ENCODE assay signal across 12 cellular contexts in the genomic region with DNA sequence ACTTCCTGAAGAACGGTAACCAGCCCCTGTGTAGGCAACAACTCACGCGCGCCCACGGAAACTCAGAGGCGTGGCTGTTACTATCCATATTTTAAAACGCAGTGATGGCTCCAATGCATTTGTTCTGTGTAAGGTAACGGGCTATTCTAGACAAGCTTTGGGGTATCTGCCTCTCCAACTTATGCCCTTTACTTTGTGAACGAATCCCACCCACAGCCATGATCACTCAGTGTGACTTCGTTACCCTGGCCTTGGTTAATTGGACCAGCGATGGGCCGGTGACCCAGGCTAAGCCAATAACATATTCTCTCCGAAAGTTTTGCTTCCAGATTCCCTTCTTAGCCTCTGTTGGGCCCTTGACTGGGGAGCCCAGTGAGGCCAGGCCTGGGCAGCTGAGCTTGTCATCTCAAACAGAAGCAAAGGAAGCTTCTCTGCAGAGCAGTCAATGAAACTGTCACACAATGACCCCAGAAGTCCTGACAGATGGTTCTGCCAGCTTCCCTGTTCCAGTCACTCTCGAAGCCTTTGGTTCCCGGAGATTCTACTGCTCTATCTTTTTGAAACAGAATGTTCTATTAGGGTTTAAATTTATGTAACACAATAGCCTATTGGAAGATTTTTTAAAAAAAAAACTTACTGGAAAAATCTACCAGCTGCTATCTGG. TPM values are rescaled to one million over a fixed set of nuclear protein-coding genes. Genes with fewer than 3 reads are reported as not detected.
DNase-seq lines count a peak whose midpoint lies in the region; ATAC-seq, FAIRE-seq and TF ChIP-seq lines count a peak whose summit lies in the region.
"Had no signal": no experiment of that assay in that cellular context is flagged by ENCODE, and none has a peak within 500 bp of the region (broad histone marks: within the 10 kb centered on the region; RNA-seq: fewer than 3 reads in every experiment).

No MANE protein-coding gene starts in this region.

- no peak overlapping the region for H3K4me3 ChIP-seq in OCI-LY1 (ENCODE audit: low read depth, low read length, poor library complexity, severe bottlenecking)
- no peak overlapping the region for H3K4me3 ChIP-seq in endodermal cell (ENCODE audit: low read length)
- no peak overlapping the region for H3K4me3 ChIP-seq in muscle layer of colon (ENCODE audit: low read depth in 1 of 2, low read length in 2 of 2)
- peak overlapping the region in 1 of 2 donors; percentile 47 for H3K4me3 ChIP-seq in tibial artery

- CTCF ChIA-PET in activated CD8-positive, alpha-beta memory T cell treated with anti-CD3 and anti-CD28 coated beads, Interleukin-2, amount 10 ng/mL, durations not matched to agents 7 days and 5 days (lab: Charles Lee) = no interaction called here

- H3K36me3 ChIP-seq in OCI-LY1 (ENCODE audit: insufficient read depth, low read length) = no peaks in the 10 kb centered on the region
- no peaks in the 10 kb centered on the region for H3K36me3 ChIP-seq in endodermal cell (ENCODE audit: control insufficient read depth, insufficient read depth, low read length)
- no peaks in the 10 kb centered on the region for H3K36me3 ChIP-seq in muscle layer of colon (ENCODE audit: insufficient read depth, low read length)
- no peaks in the 10 kb centered on the region for H3K36me3 ChIP-seq in tibial artery

- intact Hi-C loops in tibial artery (cut with DNase I; ENCODE audit: low total_unique reads) = no loop called here

- H3K4me2 ChIP-seq in OCI-LY1 (ENCODE audit: low read length) = peak overlapping the region; percentile 44

- no peaks in the 10 kb centered on the region for H3F3A ChIP-seq in OCI-LY1 (ENCODE audit: insufficient read depth, low read length)

- no peaks in the 10 kb centered on the region for H3K27me3 ChIP-seq in OCI-LY1 (ENCODE audit: insufficient read depth, low read length)
- H3K27me3 ChIP-seq in endodermal cell (ENCODE audit: control insufficient read depth, insufficient read depth, low read length, poor library complexity, severe bottlenecking) = no peaks in the 10 kb centered on the region
- H3K27me3 ChIP-seq in muscle layer of colon (ENCODE audit: control insufficient read depth in 1 of 2, insufficient read depth in 2 of 2, low read length in 2 of 2) = no peaks in the 10 kb centered on the region
- H3K27me3 ChIP-seq in tibial artery = no peaks in the 10 kb centered on the region

- H3K4me1 ChIP-seq in OCI-LY1 (ENCODE audit: insufficient read depth, low read length, severe bottlenecking) (peaks cover 66% of the 10 kb centered on the region), endodermal cell (ENCODE audit: control insufficient read depth, insufficient read depth, low read length) (no peaks in the 10 kb centered on the region), muscle layer of colon (ENCODE audit: insufficient read depth, low read length) (peaks cover 44% of the 10 kb centered on the region), tibial artery (peaks cover 4 to 77% (median 42%) of the 10 kb centered on the region in 4 donors)

- H3K4me1 Mint-ChIP-seq in endodermal cell = peaks cover 7% of the 10 kb centered on the region
- no peaks in the 10 kb centered on the region for H3K4me1 Mint-ChIP-seq in activated CD8-positive, alpha-beta memory T cell treated with anti-CD3 and anti-CD28 coated beads, Interleukin-2, amount 10 ng/mL, durations not matched to agents 7 days and 5 days
- H3K4me1 Mint-ChIP-seq: activated T-helper 17 cell treated with anti-CD3 and anti-CD28 coated beads, Interleukin-2, amount 50 U/mL, for 72 hours; natural killer cell had no signal

- peaks cover 7% of the 10 kb centered on the region for H3K27me3 Mint-ChIP-seq in endodermal cell (ENCODE audit: insufficient read depth)
- H3K27me3 Mint-ChIP-seq in activated CD8-positive, alpha-beta memory T cell treated with anti-CD3 and anti-CD28 coated beads, Interleukin-2, amount 10 ng/mL, durations not matched to agents 7 days and 5 days = peaks cover 3% of the 10 kb centered on the region

- no peak for TF ChIP-seq CTCF in OCI-LY1 (IDR thresholded peaks at IDR 0.05; ENCODE audit: low read length)
- TF ChIP-seq CTCF in endodermal cell (conservative IDR thresholded peaks at IDR 0.05) = no peak
- no peak for TF ChIP-seq CTCF in tibial artery (IDR thresholded peaks at IDR 0.05)
- TF ChIP-seq CTCF in D721Med (IDR thresholded peaks at IDR 0.05; ENCODE audit: insufficient read depth, missing control alignments) = no peak

- H3K27ac Mint-ChIP-seq in endodermal cell = no peak overlapping the region
- H3K27ac Mint-ChIP-seq in activated CD8-positive, alpha-beta memory T cell treated with anti-CD3 and anti-CD28 coated beads, Interleukin-2, amount 10 ng/mL, durations not matched to agents 7 days and 5 days = no peak overlapping the region
- H3K27ac Mint-ChIP-seq: activated T-helper 17 cell treated with anti-CD3 and anti-CD28 coated beads, Interleukin-2, amount 50 U/mL, for 72 hours; natural killer cell; T-helper 1 cell treated with Interleukin-12 subunit alpha and Interleukin-12 subunit beta and Interleukin-4 antibody, amounts not matched to agents 30 μg/mL and 1 μg/mL, for 36 hours had no signal

- H3K27ac ChIP-seq in OCI-LY1 (ENCODE audit: low read depth, low read length, poor library complexity, severe bottlenecking) (peak overlapping the region; percentile 79), endodermal cell (ENCODE audit: low read depth, low read length) (peak overlapping the region; percentile 61), muscle layer of colon (ENCODE audit: low read depth, low read length) (peak overlapping the region; percentile 69), tibial artery (peak overlapping the region; percentile 90 to 93)

- H2AFZ ChIP-seq in OCI-LY1 (ENCODE audit: low read length) = no peak overlapping the region

- H3K9me3 ChIP-seq in OCI-LY1 (ENCODE audit: low read length) (no peaks in the 10 kb centered on the region), endodermal cell (ENCODE audit: control insufficient read depth, low read length) (no peaks in the 10 kb centered on the region), muscle layer of colon (ENCODE audit: low read length) (no peaks in the 10 kb centered on the region), tibial artery (no peaks in the 10 kb centered on the region)

- H3K9ac ChIP-seq in OCI-LY1 (ENCODE audit: low read length) = no peak overlapping the region
- H3K9ac ChIP-seq in endodermal cell (ENCODE audit: extremely low read depth, low read length, poor library complexity, severe bottlenecking) = no peak overlapping the region
- H3K9ac ChIP-seq in muscle layer of colon (ENCODE audit: low read length) = no peak overlapping the region

- no peak overlapping the region for H3K4me3 Mint-ChIP-seq in endodermal cell
- no peak overlapping the region for H3K4me3 Mint-ChIP-seq in activated CD8-positive, alpha-beta memory T cell treated with anti-CD3 and anti-CD28 coated beads, Interleukin-2, amount 10 ng/mL, durations not matched to agents 7 days and 5 days
- H3K4me3 Mint-ChIP-seq: activated T-helper 17 cell treated with anti-CD3 and anti-CD28 coated beads, Interleukin-2, amount 50 U/mL, for 72 hours; natural killer cell; T-helper 1 cell treated with Interleukin-12 subunit alpha and Interleukin-12 subunit beta and Interleukin-4 antibody, amounts not matched to agents 30 μg/mL and 1 μg/mL, for 36 hours had no signal

- H3K9me3 Mint-ChIP-seq in endodermal cell = no peaks in the 10 kb centered on the region
- no peaks in the 10 kb centered on the region for H3K9me3 Mint-ChIP-seq in activated CD8-positive, alpha-beta memory T cell treated with anti-CD3 and anti-CD28 coated beads, Interleukin-2, amount 10 ng/mL, durations not matched to agents 7 days and 5 days (ENCODE audit: low read depth)
- H3K9me3 Mint-ChIP-seq: activated T-helper 17 cell treated with anti-CD3 and anti-CD28 coated beads, Interleukin-2, amount 50 U/mL, for 72 hours; natural killer cell; T-helper 1 cell treated with Interleukin-12 subunit alpha and Interleukin-12 subunit beta and Interleukin-4 antibody, amounts not matched to agents 30 μg/mL and 1 μg/mL, for 36 hours had no signal

- H3K79me2 ChIP-seq in OCI-LY1 (ENCODE audit: insufficient read depth, low read length) = no peaks in the 10 kb centered on the region

- no peak for ATAC-seq in activated CD8-positive, alpha-beta memory T cell treated with anti-CD3 and anti-CD28 coated beads, Interleukin-2, amount 10 ng/mL, durations not matched to agents 7 days and 5 days
- ATAC-seq in GM18873 (IDR thresholded peaks at IDR 0.05; ENCODE audit: low FRiP score, unreplicated experiment) = no peak
- ATAC-seq in GM18517 (IDR thresholded peaks at IDR 0.05; ENCODE audit: unreplicated experiment) = no peak
- ATAC-seq: activated T-helper 17 cell treated with anti-CD3 and anti-CD28 coated beads, Interleukin-2, amount 50 U/mL, for 72 hours; natural killer cell had no signal

- H3K36me3 Mint-ChIP-seq in endodermal cell (ENCODE audit: low read depth) = no peaks in the 10 kb centered on the region
- no peaks in the 10 kb centered on the region for H3K36me3 Mint-ChIP-seq in activated CD8-positive, alpha-beta memory T cell treated with anti-CD3 and anti-CD28 coated beads, Interleukin-2, amount 10 ng/mL, durations not matched to agents 7 days and 5 days
- H3K36me3 Mint-ChIP-seq: natural killer cell had no signal

- 97% methylated on average over 13 to 15 of the region's 15 CpGs for WGBS in endodermal cell (ENCODE audit: insufficient coverage in 1 of 2, insufficient read length in 1 of 2), 2 experiments

- DNase-seq in endodermal cell = no peak
- DNase-seq in tibial artery = peak in 1 of 2 donors; percentile 62
- DNase-seq in D721Med (ENCODE audit: insufficient read length, low spot score) = no peak
- no peak for DNase-seq in activated CD8-positive, alpha-beta memory T cell treated with anti-CD3 and anti-CD28 coated beads, Interleukin-2, amount 10 ng/mL, durations not matched to agents 7 days and 5 days
- DNase-seq: erythroblast, natural killer cell had no signal

- H4K20me1 ChIP-seq in OCI-LY1 (ENCODE audit: insufficient read depth, low read length) = no peaks in the 10 kb centered on the region

- H3K9me2 ChIP-seq in OCI-LY1 (ENCODE audit: low read depth, low read length) = no peaks in the 10 kb centered on the region

- no peak for FAIRE-seq in D721Med (lab: Jason Lieb, UNC)

RNA-seq across cellular contexts. Expression of gene ROCK2, which starts 30.7 kb away (rescaled TPM):
- total RNA-seq in endodermal cell = 10 to 100 TPM; 27.2 to 32.6 TPM
- polyA plus RNA-seq in endodermal cell (2013, experiment 1 of 2) = 21.7 TPM
- 25.5 TPM for polyA plus RNA-seq in endodermal cell (2013, experiment 2 of 2)
- 10 to 100 TPM; 19.4 to 22.3 TPM for total RNA-seq in activated CD8-positive, alpha-beta memory T cell treated with anti-CD3 and anti-CD28 coated beads, Interleukin-2, amount 10 ng/mL, durations not matched to agents 7 days and 5 days
